Comparison of ENCODE assay signal across 21 cellular contexts in genomic region chr7:31550432-31550831, GRCh38. TPM values are rescaled to one million over a fixed set of nuclear protein-coding genes. Genes with fewer than 3 reads are reported as not detected.
DNase-seq lines count a peak whose midpoint lies in the region; ATAC-seq and TF ChIP-seq lines count a peak whose summit lies in the region.
"Had no signal": no experiment of that assay in that cellular context is flagged by ENCODE, and none has a peak within 500 bp of the region (broad histone marks: within the 10 kb centered on the region; RNA-seq: fewer than 3 reads in every experiment).

No MANE protein-coding gene starts in this region.

- no peaks in the 10 kb centered on the region for H3K27me3 Mint-ChIP-seq in type B pancreatic cell
- no peaks in the 10 kb centered on the region for H3K27me3 Mint-ChIP-seq in CD8-positive, alpha-beta T cell (ENCODE audit: low read depth)

- CTCF ChIA-PET in CD8-positive, alpha-beta T cell (lab: Charles Lee): no interaction called here

- H3K9me3 Mint-ChIP-seq in type B pancreatic cell: no peaks in the 10 kb centered on the region
- H3K9me3 Mint-ChIP-seq in CD8-positive, alpha-beta T cell: no peaks in the 10 kb centered on the region

- H3K27ac Mint-ChIP-seq in type B pancreatic cell: peak overlapping the region; percentile 13
- H3K27ac Mint-ChIP-seq in CD8-positive, alpha-beta T cell: no peak overlapping the region
- H3K27ac Mint-ChIP-seq: CD14-positive monocyte, HFFc6 had no signal

- H3K27me3 ChIP-seq in right cardiac atrium (ENCODE audit: control insufficient read depth, insufficient read depth): no peaks in the 10 kb centered on the region
- no peaks in the 10 kb centered on the region for H3K27me3 ChIP-seq in right atrium auricular region
- H3K27me3 ChIP-seq in CD8-positive, alpha-beta T cell (ENCODE audit: insufficient read depth, low read length): no peaks in the 10 kb centered on the region

- H3K4me3 ChIP-seq in right cardiac atrium (ENCODE audit: low read length) (no peak overlapping the region), right atrium auricular region (no peak overlapping the region)
- H3K4me3 ChIP-seq in CD8-positive, alpha-beta T cell (ENCODE audit: low read depth, low read length): no peak overlapping the region
- H3K4me3 ChIP-seq: A549, GM12878, SK-N-MC had no signal

- no peaks in the 10 kb centered on the region for H3K36me3 Mint-ChIP-seq in type B pancreatic cell
- H3K36me3 Mint-ChIP-seq in CD8-positive, alpha-beta T cell: no peaks in the 10 kb centered on the region
- H3K36me3 Mint-ChIP-seq: CD14-positive monocyte had no signal

- H3K4me1 Mint-ChIP-seq in type B pancreatic cell (ENCODE audit: unreplicated experiment): peaks cover 15% of the 10 kb centered on the region
- H3K4me1 Mint-ChIP-seq in CD8-positive, alpha-beta T cell (ENCODE audit: low read depth): no peaks in the 10 kb centered on the region
- H3K4me1 Mint-ChIP-seq: CD14-positive monocyte had no signal

- no peak for TF ChIP-seq CTCF in right atrium auricular region (IDR thresholded peaks at IDR 0.05)
- no peak for TF ChIP-seq CTCF in type B pancreatic cell (conservative IDR thresholded peaks at IDR 0.05)
- no peak for TF ChIP-seq CTCF in CD8-positive, alpha-beta T cell (IDR thresholded peaks at IDR 0.05)

- ATAC-seq in right cardiac atrium: peak; percentile 95 to 96
- ATAC-seq in GM21786 (IDR thresholded peaks at IDR 0.05; ENCODE audit: unreplicated experiment): no peak
- ATAC-seq in CD8-positive, alpha-beta T cell: no peak
- ATAC-seq in HG03196 (IDR thresholded peaks at IDR 0.05; ENCODE audit: unreplicated experiment): no peak
- ATAC-seq: A549, GM12878 had no signal

- no peaks in the 10 kb centered on the region for H3K36me3 ChIP-seq in right atrium auricular region
- H3K36me3 ChIP-seq in CD8-positive, alpha-beta T cell (ENCODE audit: insufficient read depth, low read length): no peaks in the 10 kb centered on the region

- H3K4me1 ChIP-seq in right cardiac atrium (ENCODE audit: control insufficient read depth, insufficient read depth, low read length): no peaks in the 10 kb centered on the region
- H3K4me1 ChIP-seq in right atrium auricular region: no peaks in the 10 kb centered on the region
- H3K4me1 ChIP-seq in CD8-positive, alpha-beta T cell (ENCODE audit: insufficient read depth, low read length): no peaks in the 10 kb centered on the region
- H3K4me1 ChIP-seq: A549 had no signal

- POLR2A ChIA-PET in CD8-positive, alpha-beta T cell (lab: Charles Lee): no interaction called here

- intact Hi-C loops in right cardiac atrium (cut with DNase I): no loop called here
- intact Hi-C loops in CD8-positive, alpha-beta T cell (cut with DNase I, micrococcal nuclease): no loop called here

- H3K27ac ChIP-seq in right cardiac atrium (ENCODE audit: low read length) (no peak overlapping the region), right atrium auricular region (no peak overlapping the region)
- no peak overlapping the region for H3K27ac ChIP-seq in CD8-positive, alpha-beta T cell (ENCODE audit: low read depth, low read length)
- H3K27ac ChIP-seq: A549, KMS-11, SK-N-MC had no signal

- 23% methylated on average over 1 of the region's 1 CpG for WGBS in right cardiac atrium

- H3K4me3 Mint-ChIP-seq in type B pancreatic cell: no peak overlapping the region
- H3K4me3 Mint-ChIP-seq in CD8-positive, alpha-beta T cell: no peak overlapping the region
- H3K4me3 Mint-ChIP-seq: CD14-positive monocyte, HFFc6 had no signal

- H3K9me3 ChIP-seq in right cardiac atrium (ENCODE audit: control insufficient read depth, low read length) (no peaks in the 10 kb centered on the region), right atrium auricular region (no peaks in the 10 kb centered on the region)
- H3K9me3 ChIP-seq in CD8-positive, alpha-beta T cell (ENCODE audit: low read length): no peaks in the 10 kb centered on the region
- H3K9me3 ChIP-seq: A549, Caco-2 had no signal

- DNase-seq in right cardiac atrium: peak in 2 of 3 donors; percentile 19 to 45
- DNase-seq in right atrium auricular region (ENCODE audit: low spot score): no peak
- DNase-seq in astrocyte of the hippocampus (ENCODE audit: low read depth, low spot score): peak; percentile 55
- peak; percentile 61 for DNase-seq in midbrain (lab: John Stamatoyannopoulos, UW)
- no peak for DNase-seq in type B pancreatic cell (ENCODE audit: extremely low spot score, unreplicated experiment)
- DNase-seq in CD8-positive, alpha-beta T cell: no peak
- DNase-seq: HFFc6, NCI-H1105, NCI-H187, NCI-H510A treated with DMSO at 0.1 percent for 48 hours had no signal

RNA-seq across cellular contexts. Expression of gene ITPRID1, which starts 36.5 kb away (rescaled TPM):
- not detected for total RNA-seq in right cardiac atrium
- not detected for polyA plus RNA-seq in right cardiac atrium
- not detected for total RNA-seq in right atrium auricular region
- 0.07 and 0.14 TPM in 2 replicates for total RNA-seq in type B pancreatic cell (ENCODE audit: low replicate concordance)
- total RNA-seq in CD8-positive, alpha-beta T cell: not detected
- total RNA-seq: H4, HFFc6, MCF 10A, PC-3 had no signal
- polyA plus RNA-seq: A549, CD14-positive monocyte, GM12878 had no signal

Comparison
In these comparisons a context has a peak if more than half of its experiments do, and no peak if none do; other contexts are left out.
1. DNase-seq: peak in right cardiac atrium (2 of 3), astrocyte of the hippocampus (single experiment) and midbrain (single experiment); none in right atrium auricular region (single experiment), type B pancreatic cell (single experiment) and CD8-positive, alpha-beta T cell (0 of 7).
2. ATAC-seq: peak in right cardiac atrium (2 of 2); none in GM21786 (single experiment), CD8-positive, alpha-beta T cell (single experiment) and HG03196 (single experiment).